ENCODE assay signal across 13 cellular contexts in the genomic region with DNA sequence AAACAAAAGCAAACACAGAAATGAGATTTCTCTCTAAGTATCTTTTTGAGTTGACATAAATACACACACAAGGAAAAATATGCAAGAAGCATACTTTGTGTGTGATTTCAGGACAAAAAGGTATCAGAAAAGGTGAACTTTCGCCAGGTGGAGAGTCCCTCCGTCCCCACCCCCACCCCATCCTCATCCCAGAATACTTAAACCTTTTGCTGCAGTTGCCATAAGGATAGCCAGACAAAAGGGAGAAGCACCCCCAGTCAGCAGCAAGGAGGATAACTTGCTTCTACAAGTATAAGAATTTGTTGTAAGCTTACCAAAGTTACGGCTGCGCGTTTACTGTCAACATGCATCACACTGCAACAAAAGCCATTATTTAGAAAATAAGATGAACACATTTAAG. TPM values are rescaled to one million over a fixed set of nuclear protein-coding genes. Genes with fewer than 3 reads are reported as not detected.
DNase-seq lines count a peak whose midpoint lies in the region; TF ChIP-seq lines count a peak whose summit lies in the region.
"Had no signal": no experiment of that assay in that cellular context is flagged by ENCODE, and none has a peak within 500 bp of the region (broad histone marks: within the 10 kb centered on the region; RNA-seq: fewer than 3 reads in every experiment).

No MANE protein-coding gene starts in this region.

- H3K23me2 ChIP-seq in H9 (ENCODE audit: insufficient read length, low read depth, low read length, poor library complexity, severe bottlenecking): no peaks in the 10 kb centered on the region

- H2BK5ac ChIP-seq in H9 (ENCODE audit: insufficient read length, low read length): no peak overlapping the region

- H3K56ac ChIP-seq in H9 (ENCODE audit: insufficient read length, low read depth, low read length): no peak overlapping the region

- H2AFZ ChIP-seq in H9 (ENCODE audit: low read length): no peak overlapping the region
- no peak overlapping the region for H2AFZ ChIP-seq in OCI-LY7 (ENCODE audit: low read length)

- intact Hi-C loops in OCI-LY7 (cut with micrococcal nuclease; ENCODE audit: unreplicated experiment) (no loop called here), esophagus muscularis mucosa (cut with DNase I) (no loop called here), transverse colon (cut with DNase I; ENCODE audit: low total_unique reads) (no loop called here), Calu3 (cut with micrococcal nuclease; ENCODE audit: unreplicated experiment) (loop anchor here (5.0 kb wide), 1 partner anchor 36 kb away; no protein-coding TSS in a partner anchor)

- no peak overlapping the region for H3K9ac ChIP-seq in H9 (ENCODE audit: extremely low read depth, insufficient read length, low read length)

- no peak overlapping the region for H2BK120ac ChIP-seq in H9 (ENCODE audit: low read depth, low read length, poor library complexity, severe bottlenecking)

- H2BK15ac ChIP-seq in H9 (ENCODE audit: low read depth, low read length): no peak overlapping the region

- DNase-seq in H9: no peak
- DNase-seq in OCI-LY7 (ENCODE audit: low spot score): no peak
- DNase-seq in esophagus muscularis mucosa (ENCODE audit: extremely low spot score): no peak
- DNase-seq in suprapubic skin (ENCODE audit: low spot score in 2 of 2): no peak
- DNase-seq in transverse colon: no peak
- no peak for DNase-seq in Calu3
- DNase-seq: ACHN; C1 segment of cervical spinal cord; CD4-positive, alpha-beta T cell; DMS79; EL; IMR-90 had no signal

- H2BK12ac ChIP-seq in H9 (ENCODE audit: insufficient read length, low read depth, low read length): no peak overlapping the region

- no peaks in the 10 kb centered on the region for H3K27me3 ChIP-seq in DOHH2 (ENCODE audit: control insufficient read depth, low read length)
- no peaks in the 10 kb centered on the region for H3K27me3 ChIP-seq in H9 (ENCODE audit: insufficient read depth, low read length)
- H3K27me3 ChIP-seq in esophagus muscularis mucosa: no peaks in the 10 kb centered on the region
- H3K27me3 ChIP-seq in suprapubic skin: no peaks in the 10 kb centered on the region
- H3K27me3 ChIP-seq in transverse colon: no peaks in the 10 kb centered on the region

- no peak overlapping the region for H3K4me3 Mint-ChIP-seq in H9
- no peak overlapping the region for H3K4me3 Mint-ChIP-seq in Calu3 (ENCODE audit: low read depth, unreplicated experiment)
- H3K4me3 Mint-ChIP-seq: CD4-positive, alpha-beta T cell had no signal

- H3T11ph ChIP-seq in H9 (ENCODE audit: low read length): no peak overlapping the region

- no peak overlapping the region for H3K14ac ChIP-seq in H9 (ENCODE audit: insufficient read depth, low read length)

- no peaks in the 10 kb centered on the region for H3K27me3 Mint-ChIP-seq in H9 (ENCODE audit: low read depth)
- no peaks in the 10 kb centered on the region for H3K27me3 Mint-ChIP-seq in Calu3 (ENCODE audit: unreplicated experiment)
- H3K27me3 Mint-ChIP-seq: CD4-positive, alpha-beta T cell had no signal

- in situ Hi-C loops in transverse colon (cut with MboI; ENCODE audit: low pct_ligation_motif_present in 1 of 4, low pct_unique_long_range_greater_than_20kb in 1 of 4, low sequenced_read_pairs in 3 of 4): loop anchor here in 1 of 4 donors (10.0 kb wide), 1 partner anchor 568 kb away; no protein-coding TSS in a partner anchor

- no peaks in the 10 kb centered on the region for H3K9me3 ChIP-seq in DOHH2 (ENCODE audit: control insufficient read depth, insufficient read depth, low read length)
- no peaks in the 10 kb centered on the region for H3K9me3 ChIP-seq in H9 (ENCODE audit: control insufficient read depth, low read depth, low read length)
- no peaks in the 10 kb centered on the region for H3K9me3 ChIP-seq in OCI-LY7 (ENCODE audit: low read length)
- no peaks in the 10 kb centered on the region for H3K9me3 ChIP-seq in esophagus muscularis mucosa
- no peaks in the 10 kb centered on the region for H3K9me3 ChIP-seq in suprapubic skin
- H3K9me3 ChIP-seq in transverse colon: no peaks in the 10 kb centered on the region

- H3K23ac ChIP-seq in H9 (ENCODE audit: insufficient read length, low read depth, low read length): no peak overlapping the region

- H3K4me2 ChIP-seq in DOHH2 (ENCODE audit: low read length): peak overlapping the region; percentile 1; the same call in 1 of the 2 replicates
- H3K4me2 ChIP-seq in H9 (ENCODE audit: insufficient read depth, insufficient read length, low read length): no peak overlapping the region
- peak overlapping the region; percentile 29 for H3K4me2 ChIP-seq in OCI-LY7 (ENCODE audit: low read length)

- no peaks in the 10 kb centered on the region for H3K9me3 Mint-ChIP-seq in H9
- H3K9me3 Mint-ChIP-seq in Calu3 (ENCODE audit: low read depth, unreplicated experiment): no peaks in the 10 kb centered on the region
- H3K9me3 Mint-ChIP-seq: CD4-positive, alpha-beta T cell had no signal

- POLR2A ChIA-PET in OCI-LY7 (lab: Charles Lee): interaction anchor here (0.6 to 1.1 kb wide), 4 partner anchors 9 to 404 kb away, joined by 3 to 6 read pairs (median 4); no protein-coding TSS in a partner anchor

- H3K9me2 ChIP-seq in DOHH2 (replicated peaks; ENCODE audit: control insufficient read depth, low read length): no peaks in the 10 kb centered on the region
- no peaks in the 10 kb centered on the region for H3K9me2 ChIP-seq in OCI-LY7 (ENCODE audit: insufficient read depth, low read length)

- no peak overlapping the region for H4K8ac ChIP-seq in H9 (replicated peaks; ENCODE audit: insufficient read length, low read depth, low read length)

- H2BK20ac ChIP-seq in H9 (ENCODE audit: low read depth, low read length, poor library complexity, severe bottlenecking): no peak overlapping the region

- H3K79me1 ChIP-seq in H9 (ENCODE audit: insufficient read depth, low read depth, low read length, poor library complexity, severe bottlenecking): no peaks in the 10 kb centered on the region

- H3K18ac ChIP-seq in H9 (ENCODE audit: insufficient read length, low read depth, low read length): peak overlapping the region; percentile 58

- TF ChIP-seq EP300 in esophagus muscularis mucosa (IDR thresholded peaks at IDR 0.05) (no peak), suprapubic skin (IDR thresholded peaks at IDR 0.05) (no peak), transverse colon (IDR thresholded peaks at IDR 0.05; ENCODE audit: low read depth) (no peak)

- H3K4ac ChIP-seq in H9 (ENCODE audit: low read depth, low read length): no peak overlapping the region

- H3F3A ChIP-seq in DOHH2 (ENCODE audit: control insufficient read depth, insufficient read depth): peaks cover 19% of the 10 kb centered on the region

- H3K4me3 ChIP-seq in DOHH2 (ENCODE audit: low read length): no peak overlapping the region
- H3K4me3 ChIP-seq in OCI-LY7 (ENCODE audit: low read depth, low read length, poor library complexity, severe bottlenecking): no peak overlapping the region
- H3K4me3 ChIP-seq in esophagus muscularis mucosa: no peak overlapping the region
- H3K4me3 ChIP-seq in suprapubic skin: no peak overlapping the region
- no peak overlapping the region for H3K4me3 ChIP-seq in transverse colon

- H4K5ac ChIP-seq in H9 (ENCODE audit: insufficient read length, low read depth, low read length): no peak overlapping the region

- H3K79me2 ChIP-seq in DOHH2 (ENCODE audit: control insufficient read depth, low read length) (peaks cover 99% of the 10 kb centered on the region), H9 (ENCODE audit: insufficient read depth, low read length) (peaks cover 2% of the 10 kb centered on the region; the same call in 1 of the 2 replicates), OCI-LY7 (ENCODE audit: insufficient read depth, low read depth, low read length) (peaks cover 97% of the 10 kb centered on the region)

- H3K4me1 ChIP-seq in DOHH2 (ENCODE audit: control insufficient read depth, low read length) (peaks cover 97% of the 10 kb centered on the region), H9 (ENCODE audit: insufficient read depth, low read length) (peaks cover 5% of the 10 kb centered on the region; the same call in 1 of the 2 replicates), OCI-LY7 (ENCODE audit: insufficient read depth, low read length, poor library complexity, severe bottlenecking) (peaks cover 81% of the 10 kb centered on the region), esophagus muscularis mucosa (peaks cover 6 to 98% (median 88%) of the 10 kb centered on the region in 4 donors), suprapubic skin (no peaks in the 10 kb centered on the region), transverse colon (peaks cover 9 to 33% (median 26%) of the 10 kb centered on the region in 4 donors)

- H3K27ac Mint-ChIP-seq in H9: no peak overlapping the region
- no peak overlapping the region for H3K27ac Mint-ChIP-seq in Calu3 (ENCODE audit: unreplicated experiment)
- H3K27ac Mint-ChIP-seq: CD4-positive, alpha-beta T cell had no signal

- no CpG with 5 or more reads among the region's 5 CpGs for WGBS in H9 (ENCODE audit: extremely low coverage, insufficient read length, low lambda C conversion rate)
- 92% methylated on average over 5 of the region's 5 CpGs for WGBS in esophagus muscularis mucosa
- WGBS in suprapubic skin: 81% methylated on average over 5 of the region's 5 CpGs
- WGBS in transverse colon (ENCODE audit: low coverage in 1 of 2), 2 donors: 93 to 95% methylated on average over 5 of the region's 5 CpGs

- TF ChIP-seq CTCF in DOHH2 (IDR thresholded peaks at IDR 0.05; ENCODE audit: low read depth, low read length, poor library complexity, severe bottlenecking) (no peak), H9 (conservative IDR thresholded peaks at IDR 0.05) (no peak), OCI-LY7 (conservative IDR thresholded peaks at IDR 0.05; ENCODE audit: low read length) (no peak), esophagus muscularis mucosa (IDR thresholded peaks at IDR 0.05) (no peak), suprapubic skin (IDR thresholded peaks at IDR 0.05) (no peak), transverse colon (IDR thresholded peaks at IDR 0.05) (no peak), Calu3 (IDR thresholded peaks at IDR 0.05; ENCODE audit: unreplicated experiment) (no peak)

- H4K20me1 ChIP-seq in DOHH2 (ENCODE audit: control insufficient read depth, insufficient read depth, low read depth, low read length) (no peaks in the 10 kb centered on the region), H9 (ENCODE audit: control insufficient read depth, insufficient read depth, insufficient read length) (no peaks in the 10 kb centered on the region), OCI-LY7 (ENCODE audit: insufficient read depth, low read length) (peaks cover 8% of the 10 kb centered on the region; the same call in 1 of the 2 replicates)

- H4K91ac ChIP-seq in H9 (ENCODE audit: insufficient read length, low read depth, low read length): no peak overlapping the region

- peaks cover 8 to 10% of the 10 kb centered on the region in 2 experiments; a peak in 2 of 4 replicates for H3K4me1 Mint-ChIP-seq in H9
- peaks cover 11% of the 10 kb centered on the region for H3K4me1 Mint-ChIP-seq in Calu3 (ENCODE audit: low read depth, unreplicated experiment)

- H3K36me3 Mint-ChIP-seq in H9 (ENCODE audit: insufficient read depth in 1 of 3, low read depth in 3 of 3) (peaks cover 0 to 7% (median 0%) of the 10 kb centered on the region in 3 experiments; a peak in 2 of 7 replicates), Calu3 (ENCODE audit: insufficient read depth, unreplicated experiment) (no peaks in the 10 kb centered on the region)

- H3K27ac ChIP-seq in DOHH2 (ENCODE audit: low read depth, low read length) (no peak overlapping the region), H9 (ENCODE audit: insufficient read length, low read depth, low read length) (no peak overlapping the region), OCI-LY7 (ENCODE audit: low read depth, low read length, poor library complexity, severe bottlenecking) (no peak overlapping the region), esophagus muscularis mucosa (replicated peaks in 1 of 4) (peak overlapping the region in 3 of 4 donors; percentile 34 to 100 (median 98)), suprapubic skin (no peak overlapping the region), transverse colon (no peak overlapping the region)

- H3K36me3 ChIP-seq in DOHH2 (ENCODE audit: control insufficient read depth, low read length) (peaks cover 86% of the 10 kb centered on the region), OCI-LY7 (ENCODE audit: insufficient read depth, low read length) (peaks cover 66% of the 10 kb centered on the region), esophagus muscularis mucosa (peaks cover 0 to 7% (median 0%) of the 10 kb centered on the region in 4 donors), suprapubic skin (no peaks in the 10 kb centered on the region), transverse colon (no peaks in the 10 kb centered on the region)

- TF ChIP-seq POLR2A in esophagus muscularis mucosa (IDR thresholded peaks at IDR 0.05; ENCODE audit: low read depth) (no peak), suprapubic skin (IDR thresholded peaks at IDR 0.05) (no peak), transverse colon (IDR thresholded peaks at IDR 0.05) (no peak)

- no peak overlapping the region for H2AK5ac ChIP-seq in H9 (ENCODE audit: insufficient read length, low read length)

- CTCF ChIA-PET in OCI-LY7 (lab: Charles Lee; ENCODE audit: unreplicated experiment): no interaction called here
- CTCF ChIA-PET in Calu3 (lab: Charles Lee): no interaction called here

- BruUV-seq in OCI-LY7 (replicated peaks; lab: Mats Ljungman, UMichigan) (no TSS peak), Calu3 (replicated peaks; lab: Mats Ljungman, UMichigan) (no TSS peak)

RNA-seq across cellular contexts. Expression of gene FOXP1, which starts 10.3 kb away (rescaled TPM):
- total RNA-seq in H9 (2021): 71.3 and 75.3 TPM in 2 replicates
- total RNA-seq in OCI-LY7 (2014; rRNA removed; shearing (Covaris generic)): 67.2 and 87.3 TPM in 2 replicates
- 151 and 168 TPM in 2 replicates for total RNA-seq in OCI-LY7 (2022)
- 100 to 1,000 TPM; 181 to 225 (median 205) TPM for total RNA-seq in esophagus muscularis mucosa
- total RNA-seq in suprapubic skin: 100 to 1,000 TPM in 1 of 4 donors, 10 to 100 TPM in 3; 49.8 to 157 (median 71.9) TPM
- total RNA-seq in transverse colon: 100 to 1,000 TPM; 102 to 260 (median 150) TPM
- 81.6 and 82.8 TPM in 2 replicates for total RNA-seq in Calu3 (2022)

Comparison
In these comparisons a context has a peak if more than half of its experiments do, and no peak if none do; other contexts are left out.
1. H3K27ac ChIP-seq: peak in esophagus muscularis mucosa (3 of 4); none in DOHH2 (single experiment), H9 (single experiment), OCI-LY7 (single experiment), suprapubic skin (single experiment) and transverse colon (0 of 4).